24 cellular contexts compared by ENCODE assay signal in genomic region chr1:186297439-186297838, GRCh38. TPM values are rescaled to one million over a fixed set of nuclear protein-coding genes. Genes with fewer than 3 reads are reported as not detected.
DNase-seq lines count a peak whose midpoint lies in the region; ATAC-seq, FAIRE-seq and TF ChIP-seq lines count a peak whose summit lies in the region.
"Had no signal": no experiment of that assay in that cellular context is flagged by ENCODE, and none has a peak within 500 bp of the region (broad histone marks: within the 10 kb centered on the region; RNA-seq: fewer than 3 reads in every experiment).

No MANE protein-coding gene starts in this region.

- H3K36me3 ChIP-seq in OCI-LY3 (replicated peaks; ENCODE audit: low read depth, low read length) (no peaks in the 10 kb centered on the region), left ventricle myocardium inferior (no peaks in the 10 kb centered on the region)
- H3K36me3 ChIP-seq: gastrocnemius medialis, ovary, right atrium auricular region had no signal

- no peaks in the 10 kb centered on the region for H3K79me2 ChIP-seq in OCI-LY3 (ENCODE audit: low read length)

- peaks cover 8% of the 10 kb centered on the region for H3K4me1 ChIP-seq in OCI-LY3 (ENCODE audit: low read length)
- no peaks in the 10 kb centered on the region for H3K4me1 ChIP-seq in left ventricle myocardium inferior
- H3K4me1 ChIP-seq: body of pancreas, gastrocnemius medialis, right atrium auricular region had no signal

- H3K4me1 Mint-ChIP-seq in activated naive CD4-positive, alpha-beta T cell treated with anti-CD3 and anti-CD28 coated beads, Interleukin-2, amount 50 U/mL, for 24 hours: peaks cover 84% of the 10 kb centered on the region
- H3K4me1 Mint-ChIP-seq: H9, nephron had no signal

- DNase-seq in activated naive CD4-positive, alpha-beta T cell treated with Interleukin-2 at 50 U/mL for 16 hours: no peak
- DNase-seq in central memory CD4-positive, alpha-beta T cell: no peak
- DNase-seq in left ventricle myocardium inferior: no peak
- DNase-seq: activated naive CD8-positive, alpha-beta T cell treated with anti-CD3 and anti-CD28 coated beads, Interleukin-2, amount 50 U/mL, for 24 hours; body of pancreas; effector CD8-positive, alpha-beta T cell; gastrocnemius medialis; H9; hypothalamus; left ventricle myocardium superior; NCI-H1417 treated with DMSO at 0.1 percent for 48 hours; NCI-H446 treated with DMSO at 0.1 percent for 48 hours; ovary; PC-9; Right ventricle myocardium superior; stimulated activated CD4-positive, alpha-beta T cell treated with anti-CD3 and anti-CD28 coated beads, Interleukin-4, amount 100 ng/mL, for 24 hours; stimulated activated naive CD4-positive, alpha-beta T cell had no signal

- TF ChIP-seq CTCF in OCI-LY3 (IDR thresholded peaks at IDR 0.05; ENCODE audit: low read depth, low read length) (peak; percentile 54), left ventricle myocardium inferior (IDR thresholded peaks at IDR 0.05; ENCODE audit: borderline replicate concordance) (no peak)

- intact Hi-C loops in left ventricle myocardium inferior (cut with micrococcal nuclease): no loop called here

- no peak overlapping the region for H3K4me2 ChIP-seq in OCI-LY3 (ENCODE audit: low read length)
- H3K4me2 ChIP-seq: PC-9 had no signal

- FAIRE-seq in endometrium (lab: Jason Lieb, UNC): peak; percentile 8

- peaks cover 5% of the 10 kb centered on the region for H3K9me3 Mint-ChIP-seq in activated naive CD4-positive, alpha-beta T cell treated with anti-CD3 and anti-CD28 coated beads, Interleukin-2, amount 50 U/mL, for 24 hours
- H3K9me3 Mint-ChIP-seq: activated naive CD8-positive, alpha-beta T cell treated with anti-CD3 and anti-CD28 coated beads, Interleukin-2, amount 50 U/mL, for 24 hours; H9; nephron had no signal

- H3K9me3 ChIP-seq in OCI-LY3 (ENCODE audit: insufficient read depth, low read length): no peaks in the 10 kb centered on the region
- no peaks in the 10 kb centered on the region for H3K9me3 ChIP-seq in left ventricle myocardium inferior (replicated peaks)
- H3K9me3 ChIP-seq: body of pancreas, gastrocnemius medialis, ovary, right atrium auricular region had no signal

- H2AFZ ChIP-seq in OCI-LY3 (ENCODE audit: low read depth, low read length): no peak overlapping the region
- H2AFZ ChIP-seq: PC-9 had no signal

- peak overlapping the region; percentile 39 for H3K4me3 Mint-ChIP-seq in activated naive CD4-positive, alpha-beta T cell treated with anti-CD3 and anti-CD28 coated beads, Interleukin-2, amount 50 U/mL, for 24 hours
- H3K4me3 Mint-ChIP-seq: activated naive CD8-positive, alpha-beta T cell treated with anti-CD3 and anti-CD28 coated beads, Interleukin-2, amount 50 U/mL, for 24 hours; H9; nephron had no signal

- no peaks in the 10 kb centered on the region for H3K27me3 Mint-ChIP-seq in activated naive CD4-positive, alpha-beta T cell treated with anti-CD3 and anti-CD28 coated beads, Interleukin-2, amount 50 U/mL, for 24 hours
- H3K27me3 Mint-ChIP-seq: activated naive CD8-positive, alpha-beta T cell treated with anti-CD3 and anti-CD28 coated beads, Interleukin-2, amount 50 U/mL, for 24 hours had no signal

- H4K20me1 ChIP-seq in OCI-LY3 (ENCODE audit: insufficient read depth, low read length): no peaks in the 10 kb centered on the region

- ATAC-seq in GM21367 (IDR thresholded peaks at IDR 0.05; ENCODE audit: unreplicated experiment): no peak
- ATAC-seq: activated naive CD8-positive, alpha-beta T cell treated with anti-CD3 and anti-CD28 coated beads, Interleukin-2, amount 50 U/mL, for 24 hours; body of pancreas; gastrocnemius medialis; left ventricle myocardium superior had no signal

- no peak overlapping the region for H3K9ac ChIP-seq in OCI-LY3 (ENCODE audit: low read length)

- no peak overlapping the region for H3K27ac ChIP-seq in OCI-LY3 (ENCODE audit: low read length)
- no peak overlapping the region for H3K27ac ChIP-seq in left ventricle myocardium inferior (replicated peaks)
- H3K27ac ChIP-seq: body of pancreas, C4-2B, gastrocnemius medialis, ovary, PC-9, right atrium auricular region had no signal

- peak overlapping the region; percentile 90 for H3K27ac Mint-ChIP-seq in activated naive CD4-positive, alpha-beta T cell treated with anti-CD3 and anti-CD28 coated beads, Interleukin-2, amount 50 U/mL, for 24 hours
- H3K27ac Mint-ChIP-seq: activated naive CD8-positive, alpha-beta T cell treated with anti-CD3 and anti-CD28 coated beads, Interleukin-2, amount 50 U/mL, for 24 hours; H9; nephron had no signal

- no peaks in the 10 kb centered on the region for H3K36me3 Mint-ChIP-seq in activated naive CD4-positive, alpha-beta T cell treated with anti-CD3 and anti-CD28 coated beads, Interleukin-2, amount 50 U/mL, for 24 hours

- no peaks in the 10 kb centered on the region for H3K27me3 ChIP-seq in OCI-LY3 (ENCODE audit: low read depth, low read length)
- H3K27me3 ChIP-seq in left ventricle myocardium inferior (ENCODE audit: low read depth): no peaks in the 10 kb centered on the region
- H3K27me3 ChIP-seq: body of pancreas, gastrocnemius medialis, ovary, right atrium auricular region had no signal

- H3K4me3 ChIP-seq in OCI-LY3 (ENCODE audit: low read length): no peak overlapping the region
- H3K4me3 ChIP-seq in left ventricle myocardium inferior: no peak overlapping the region
- H3K4me3 ChIP-seq: body of pancreas, gastrocnemius medialis, ovary, PC-9, right atrium auricular region had no signal

RNA-seq across cellular contexts. Expression of gene PRG4, which starts 1.4 kb away (rescaled TPM):
- 0.41 TPM for total RNA-seq in left ventricle myocardium inferior
- total RNA-seq: PC-9 had no signal
